In the genomic region with DNA sequence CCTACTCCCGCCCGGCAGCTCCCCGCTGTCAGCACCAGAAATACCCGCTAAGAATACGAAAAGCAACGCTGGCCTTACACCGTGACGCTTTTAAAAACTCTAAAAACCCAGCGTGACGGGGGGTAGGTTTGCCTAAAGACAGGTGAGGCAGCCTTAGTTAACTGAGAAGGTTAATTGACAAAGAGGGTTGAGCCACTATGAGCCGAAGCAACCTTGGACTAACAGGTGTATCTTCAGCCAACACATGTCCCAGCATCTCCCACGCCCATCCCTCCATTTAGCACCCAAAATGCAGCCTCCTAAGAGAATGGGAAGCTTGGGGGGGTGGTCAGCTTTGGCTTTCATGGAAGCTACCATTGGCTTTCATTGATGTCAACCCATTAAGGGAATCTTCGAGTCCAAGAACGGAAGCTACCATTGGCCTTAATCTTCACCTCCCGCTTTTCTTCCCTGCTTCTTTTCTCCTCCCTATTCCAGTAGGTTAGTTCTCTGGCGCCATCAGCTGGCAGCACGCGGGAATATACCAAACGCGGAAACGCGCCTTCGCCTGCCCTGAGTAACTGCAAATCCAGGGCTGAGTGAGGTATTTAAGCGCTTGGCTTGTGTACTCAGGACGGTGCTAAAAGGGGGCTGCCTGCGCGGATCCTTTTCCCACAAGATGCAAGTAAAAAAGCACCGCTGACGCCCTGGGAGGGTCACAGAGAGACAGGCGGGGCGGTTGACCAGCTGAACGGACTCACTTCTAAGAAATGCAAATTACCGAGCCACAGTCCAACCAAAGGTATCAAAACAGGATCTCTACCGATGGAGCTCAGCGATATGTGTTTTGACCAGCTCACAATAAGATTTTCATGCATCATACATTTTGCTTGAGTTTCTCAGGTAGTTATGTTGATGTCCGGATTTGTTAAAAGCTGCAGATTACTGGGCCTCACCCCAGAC, we compare ENCODE assay signal across 8 cellular contexts. TPM values are rescaled to one million over a fixed set of nuclear protein-coding genes. Genes with fewer than 3 reads are reported as not detected.
DNase-seq lines count a peak whose midpoint lies in the region; ATAC-seq and TF ChIP-seq lines count a peak whose summit lies in the region.

No MANE protein-coding gene starts in this region.

- H3K9me3 ChIP-seq in cardiac muscle cell (ENCODE audit: low read depth): no peaks in the 10 kb centered on the region
- H3K9me3 ChIP-seq in vagina: no peaks in the 10 kb centered on the region

- no peaks in the 10 kb centered on the region for H3K27me3 ChIP-seq in KMS-11 (ENCODE audit: insufficient read depth, low read depth)
- peaks cover 36% of the 10 kb centered on the region for H3K27me3 ChIP-seq in cardiac muscle cell
- no peaks in the 10 kb centered on the region for H3K27me3 ChIP-seq in vagina

- H3K4me3 ChIP-seq in KMS-11 (IDR thresholded peaks at IDR 0.05; ENCODE audit: insufficient read depth, low read depth, low read length) (no peak overlapping the region), cardiac muscle cell (no peak overlapping the region), vagina (no peak overlapping the region)

- TF ChIP-seq CTCF in KMS-11 (conservative IDR thresholded peaks at IDR 0.05; ENCODE audit: low read depth, low read length) (0 out of 2 replicates have a peak, but pooled peaks have one; percentile 36), cardiac muscle cell (IDR thresholded peaks at IDR 0.05; ENCODE audit: low read depth, low read length) (peak; percentile 76), vagina (IDR thresholded peaks at IDR 0.05) (no peak)

- H2AFZ ChIP-seq in KMS-11 (ENCODE audit: low read depth): no peak overlapping the region

- intact Hi-C loops in vagina (cut with DNase I): no loop called here

- no peaks in the 10 kb centered on the region for H3K36me3 ChIP-seq in KMS-11 (ENCODE audit: insufficient read depth)
- no peaks in the 10 kb centered on the region for H3K36me3 ChIP-seq in cardiac muscle cell
- no peaks in the 10 kb centered on the region for H3K36me3 ChIP-seq in vagina

- TF ChIP-seq POLR2A in vagina (IDR thresholded peaks at IDR 0.05): no peak

- ATAC-seq in GM18909 (IDR thresholded peaks at IDR 0.05; ENCODE audit: poor library complexity, unreplicated experiment) (peak; percentile 69), GM18520 (IDR thresholded peaks at IDR 0.05; ENCODE audit: unreplicated experiment) (no peak)

- no peak overlapping the region for H3K4me2 ChIP-seq in KMS-11

- H4K20me1 ChIP-seq in KMS-11 (ENCODE audit: insufficient read depth): no peaks in the 10 kb centered on the region

- H3K27ac ChIP-seq in KMS-11 (no peak overlapping the region), cardiac muscle cell (no peak overlapping the region), vagina (no peak overlapping the region)

- DNase-seq in CD1c-positive myeloid dendritic cell (ENCODE audit: extremely low spot score) (peak; percentile 74), cardiac muscle cell (ENCODE audit: low read depth in 1 of 2, low spot score in 1 of 2) (peak; percentile 85 to 88), pons (ENCODE audit: low spot score) (peak; percentile 85), vagina (ENCODE audit: extremely low spot score in 2 of 2) (no peak)
- peak; percentile 76 for DNase-seq in activated CD8-positive, alpha-beta memory T cell treated with anti-CD3 and anti-CD28 coated beads, Interleukin-2, amount 50 U/mL, for 48 hours

- no peak overlapping the region for H3K9ac ChIP-seq in KMS-11

- no peaks in the 10 kb centered on the region for H3K79me2 ChIP-seq in KMS-11 (ENCODE audit: insufficient read depth, low read depth)

- H3K4me1 ChIP-seq in KMS-11 (ENCODE audit: low read depth, poor library complexity, severe bottlenecking) (no peaks in the 10 kb centered on the region), cardiac muscle cell (ENCODE audit: low read depth) (peaks cover 4% of the 10 kb centered on the region), vagina (no peaks in the 10 kb centered on the region)

RNA-seq across cellular contexts. Expression of a gene that starts 38.5 kb away (rescaled TPM):
- total RNA-seq in cardiac muscle cell: 1.3 and 1.8 TPM in 2 replicates
- polyA plus RNA-seq in cardiac muscle cell: 2.1 and 2.9 TPM in 2 replicates
- total RNA-seq in vagina: not detected

RNA-seq across cellular contexts. Expression of a gene that starts 56.2 kb away (rescaled TPM):
- total RNA-seq in cardiac muscle cell (not detected in 2 replicates), vagina (not detected)
- not detected in 2 replicates for polyA plus RNA-seq in cardiac muscle cell

Comparison
In these comparisons a context has a peak if more than half of its experiments do, and no peak if none do; other contexts are left out.
1. DNase-seq: peak in CD1c-positive myeloid dendritic cell (single experiment), activated CD8-positive, alpha-beta memory T cell treated with anti-CD3 and anti-CD28 coated beads, Interleukin-2, amount 50 U/mL, for 48 hours (single experiment), cardiac muscle cell (2 of 2) and pons (single experiment); none in vagina (0 of 2).
2. CTCF ChIP-seq: peak in KMS-11 (single experiment) and cardiac muscle cell (single experiment); none in vagina (0 of 3).